Comparison of ENCODE assay signal across 26 cellular contexts in the genomic region with DNA sequence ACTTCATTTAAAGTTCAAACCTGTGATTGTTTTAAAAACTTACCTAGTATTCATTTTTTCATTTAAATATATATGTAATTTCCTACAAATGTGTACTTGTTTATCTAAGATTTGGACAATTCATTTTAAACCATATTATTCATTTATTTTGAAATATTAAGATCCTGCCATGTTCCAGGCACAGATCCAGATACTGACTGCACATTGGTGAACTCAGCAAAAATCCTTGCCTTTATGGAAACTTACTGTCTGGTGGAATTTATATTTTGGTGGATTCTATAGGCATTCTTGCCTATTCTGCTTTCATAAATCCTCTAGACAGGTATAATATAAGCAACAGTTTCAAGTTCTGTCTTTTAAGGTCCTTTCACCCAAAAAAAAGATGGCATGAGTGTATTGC.
"Had no signal": no experiment of that assay in that cellular context is flagged by ENCODE, and none has a peak within 500 bp of the region (broad histone marks: within the 10 kb centered on the region; RNA-seq: fewer than 3 reads in every experiment).

No MANE protein-coding gene starts in this region.

- DNase-seq: activated B cell treated with CpG ODN at 0.5 μM for 24 hours; activated CD4-positive, alpha-beta memory T cell treated with anti-CD3 and anti-CD28 coated beads for 36 hours; activated CD4-positive, alpha-beta T cell treated with anti-CD3 and anti-CD28 coated beads for 1 hour; activated CD4-positive, alpha-beta T cell treated with anti-CD3 and anti-CD28 coated beads, Interleukin-2, amount 10 ng/mL, durations not matched to agents 24 days and 14 days; activated CD8-positive, alpha-beta memory T cell treated with anti-CD3 and anti-CD28 coated beads for 24 hours; activated effector memory CD4-positive, alpha-beta T cell treated with anti-CD3 and anti-CD28 coated beads, Interleukin-2, amount 50 U/mL, for 16 hours; activated naive CD4-positive, alpha-beta T cell treated with Interleukin-2 at 50 U/mL for 16 hours; activated naive CD8-positive, alpha-beta T cell treated with anti-CD3 and anti-CD28 coated beads, Interleukin-2, amount 50 U/mL, for 24 hours; activated T-cell treated with anti-CD3 and anti-CD28 coated beads, Interleukin-2, amount 50 U/mL, for 4 hours; amygdala; Karpas-422; MM.1S; NCI-H1105; NCI-H1436; NCI-H1694 treated with DMSO at 0.1 percent for 48 hours; NCI-H2029 treated with DMSO at 0.1 percent for 48 hours; NCI-H524; SIG-M5; T-cell; T-helper 2 cell; T1000 had no signal

- FAIRE-seq: astrocyte, TTC549 had no signal

- H3K27ac Mint-ChIP-seq: activated B cell treated with CpG ODN at 0.5 μM for 24 hours; activated CD4-positive, alpha-beta memory T cell treated with anti-CD3 and anti-CD28 coated beads for 36 hours; activated CD4-positive, alpha-beta T cell treated with anti-CD3 and anti-CD28 coated beads, Interleukin-2, amount 10 ng/mL, durations not matched to agents 24 days and 14 days; activated naive CD4-positive, alpha-beta T cell treated with anti-CD3 and anti-CD28 coated beads, Interleukin-2, amount 50 U/mL, for 72 hours; activated naive CD8-positive, alpha-beta T cell treated with anti-CD3 and anti-CD28 coated beads, Interleukin-2, amount 50 U/mL, for 24 hours; brain; T-cell had no signal

- H3K9me3 Mint-ChIP-seq: activated B cell treated with CpG ODN at 0.5 μM for 24 hours; activated CD4-positive, alpha-beta memory T cell treated with anti-CD3 and anti-CD28 coated beads for 36 hours; activated CD4-positive, alpha-beta T cell treated with anti-CD3 and anti-CD28 coated beads, Interleukin-2, amount 10 ng/mL, durations not matched to agents 24 days and 14 days; activated naive CD4-positive, alpha-beta T cell treated with anti-CD3 and anti-CD28 coated beads, Interleukin-2, amount 50 U/mL, for 72 hours; activated naive CD8-positive, alpha-beta T cell treated with anti-CD3 and anti-CD28 coated beads, Interleukin-2, amount 50 U/mL, for 24 hours; activated T-cell treated with anti-CD3 and anti-CD28 coated beads, Interleukin-2, amount 50 U/mL, for 4 hours; brain; T-cell had no signal

- H3K36me3 Mint-ChIP-seq: activated CD4-positive, alpha-beta memory T cell treated with anti-CD3 and anti-CD28 coated beads for 36 hours; activated naive CD4-positive, alpha-beta T cell treated with anti-CD3 and anti-CD28 coated beads, Interleukin-2, amount 50 U/mL, for 72 hours; brain had no signal

- H3K4me3 Mint-ChIP-seq: activated B cell treated with CpG ODN at 0.5 μM for 24 hours; activated CD4-positive, alpha-beta memory T cell treated with anti-CD3 and anti-CD28 coated beads for 36 hours; activated CD4-positive, alpha-beta T cell treated with anti-CD3 and anti-CD28 coated beads, Interleukin-2, amount 10 ng/mL, durations not matched to agents 24 days and 14 days; activated naive CD8-positive, alpha-beta T cell treated with anti-CD3 and anti-CD28 coated beads, Interleukin-2, amount 50 U/mL, for 24 hours; activated T-cell treated with anti-CD3 and anti-CD28 coated beads, Interleukin-2, amount 50 U/mL, for 4 hours; brain; T-cell had no signal

- ATAC-seq: activated naive CD4-positive, alpha-beta T cell treated with anti-CD3 and anti-CD28 coated beads, Interleukin-2, amount 50 U/mL, for 72 hours; activated naive CD8-positive, alpha-beta T cell treated with anti-CD3 and anti-CD28 coated beads, Interleukin-2, amount 50 U/mL, for 24 hours; activated T-cell treated with anti-CD3 and anti-CD28 coated beads, Interleukin-2, amount 50 U/mL, for 4 hours; T-cell had no signal

- H3K27me3 ChIP-seq: cardiac muscle cell had no signal

- H3K4me3 ChIP-seq: cardiac muscle cell had no signal

- H3K36me3 ChIP-seq: cardiac muscle cell had no signal

- H3K27ac ChIP-seq: cardiac muscle cell had no signal

- H3K27me3 Mint-ChIP-seq: activated B cell treated with CpG ODN at 0.5 μM for 24 hours; activated CD4-positive, alpha-beta memory T cell treated with anti-CD3 and anti-CD28 coated beads for 36 hours; activated naive CD8-positive, alpha-beta T cell treated with anti-CD3 and anti-CD28 coated beads, Interleukin-2, amount 50 U/mL, for 24 hours; brain; T-cell had no signal
